Comparison of ENCODE assay signal across 1 cellular context in the genomic region with DNA sequence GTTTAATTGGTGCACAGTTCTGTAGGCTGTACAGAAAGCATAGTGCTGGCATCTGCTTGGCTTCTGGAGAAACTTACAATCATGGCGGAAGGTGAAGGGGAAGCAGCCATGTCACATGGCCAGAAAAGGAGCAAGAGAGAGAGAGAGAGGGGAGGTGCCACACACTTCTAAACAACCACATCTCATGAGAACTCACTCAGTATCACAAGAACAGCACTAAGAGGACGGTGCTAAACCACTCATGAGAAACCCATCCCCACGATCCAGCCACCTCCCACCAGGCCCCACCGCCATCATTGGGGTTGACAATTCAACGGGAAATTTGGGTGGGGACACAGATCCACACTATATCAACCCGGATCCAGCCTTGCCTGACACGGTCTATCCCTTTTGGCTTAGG.
TF ChIP-seq lines count a peak whose summit lies in the region.

No MANE protein-coding gene starts in this region.

TF ChIP-seq in H1, 55 proteins besides CTCF, POLR2A, EP300 and RAD21 (continued from another document):
- TF ChIP-seq USF2 (IDR thresholded peaks at IDR 0.05; ENCODE audit: low read length) (no peak), CHD7 (IDR thresholded peaks at IDR 0.05; ENCODE audit: insufficient replicate concordance, low read length) (no peak), SIX5 (IDR thresholded peaks at IDR 0.05; ENCODE audit: low read depth, low read length) (no peak), SP4 (IDR thresholded peaks at IDR 0.05; ENCODE audit: low read length) (no peak), CBX5 (IDR thresholded peaks at IDR 0.05; ENCODE audit: low read depth, low read length) (no peak), SRF (IDR thresholded peaks at IDR 0.05; ENCODE audit: low read depth, low read length) (no peak), SP1 (IDR thresholded peaks at IDR 0.05; ENCODE audit: low read depth, low read length) (no peak)
